9 cellular contexts compared by ENCODE assay signal in genomic region chr5:119309290-119309818, GRCh38. TPM values are rescaled to one million over a fixed set of nuclear protein-coding genes. Genes with fewer than 3 reads are reported as not detected.
DNase-seq lines count a peak whose midpoint lies in the region; ATAC-seq and TF ChIP-seq lines count a peak whose summit lies in the region.
"Had no signal": no experiment of that assay in that cellular context is flagged by ENCODE, and none has a peak within 500 bp of the region (broad histone marks: within the 10 kb centered on the region; RNA-seq: fewer than 3 reads in every experiment).

No MANE protein-coding gene starts in this region.

- H3K27ac ChIP-seq in transverse colon (peak overlapping the region in 3 of 4 donors; percentile 16 to 48 (median 23)), RWPE1 (no peak overlapping the region)
- H3K27ac ChIP-seq: lower lobe of right lung had no signal

- peak overlapping the region; percentile 95 for H3K27ac Mint-ChIP-seq in activated naive CD4-positive, alpha-beta T cell treated with anti-CD3 and anti-CD28 coated beads for 36 hours
- peak overlapping the region; percentile 100 for H3K27ac Mint-ChIP-seq in activated naive CD8-positive, alpha-beta T cell treated with anti-CD3 and anti-CD28 coated beads for 36 hours

- H3K9me3 ChIP-seq in transverse colon = no peaks in the 10 kb centered on the region
- H3K9me3 ChIP-seq: lower lobe of right lung had no signal

- H3K4me3 ChIP-seq in transverse colon = no peak overlapping the region
- H3K4me3 ChIP-seq: lower lobe of right lung had no signal

- no peak for DNase-seq in activated naive CD4-positive, alpha-beta T cell treated with anti-CD3 and anti-CD28 coated beads for 36 hours
- no peak for DNase-seq in activated naive CD4-positive, alpha-beta T cell treated with anti-CD3 and anti-CD28 coated beads, Interleukin-2, amount 50 U/mL, for 16 hours
- no peak for DNase-seq in activated naive CD8-positive, alpha-beta T cell treated with anti-CD3 and anti-CD28 coated beads for 36 hours
- DNase-seq in transverse colon (no peak), HPDE6-E6E7 (ENCODE audit: extremely low spot score) (no peak), RWPE1 (ENCODE audit: low spot score) (no peak), activated gamma-delta T cell treated with Interleukin-2 at 50 U/mL for 16 hours (no peak)
- DNase-seq: lower lobe of right lung had no signal

- peak; percentile 16 for ATAC-seq in HG03196 (IDR thresholded peaks at IDR 0.05; ENCODE audit: unreplicated experiment)

- POLR2A ChIA-PET in RWPE1 (lab: Yijun Ruan, JAX; ENCODE audit: low non-redundant PET) = no interaction called here

- peaks cover 33% of the 10 kb centered on the region for H3K36me3 Mint-ChIP-seq in activated naive CD4-positive, alpha-beta T cell treated with anti-CD3 and anti-CD28 coated beads for 36 hours (ENCODE audit: low read depth)
- H3K36me3 Mint-ChIP-seq in activated naive CD8-positive, alpha-beta T cell treated with anti-CD3 and anti-CD28 coated beads for 36 hours = peaks cover 46% of the 10 kb centered on the region

- H3K9me3 Mint-ChIP-seq in activated naive CD4-positive, alpha-beta T cell treated with anti-CD3 and anti-CD28 coated beads for 36 hours = no peaks in the 10 kb centered on the region
- H3K9me3 Mint-ChIP-seq in activated naive CD8-positive, alpha-beta T cell treated with anti-CD3 and anti-CD28 coated beads for 36 hours = no peaks in the 10 kb centered on the region

- no peaks in the 10 kb centered on the region for H3K27me3 ChIP-seq in transverse colon

- H3K4me1 Mint-ChIP-seq in activated naive CD4-positive, alpha-beta T cell treated with anti-CD3 and anti-CD28 coated beads for 36 hours (ENCODE audit: low read depth) = peaks cover 96% of the 10 kb centered on the region
- peaks cover 82% of the 10 kb centered on the region for H3K4me1 Mint-ChIP-seq in activated naive CD8-positive, alpha-beta T cell treated with anti-CD3 and anti-CD28 coated beads for 36 hours

- in situ Hi-C loops in transverse colon (cut with MboI; ENCODE audit: low pct_ligation_motif_present in 1 of 4, low pct_unique_long_range_greater_than_20kb in 1 of 4, low sequenced_read_pairs in 3 of 4) = no loop called here

- intact Hi-C loops in activated naive CD4-positive, alpha-beta T cell treated with anti-CD3 and anti-CD28 coated beads for 36 hours (cut with micrococcal nuclease) = loop anchor here (1.0 to 2.0 kb wide), 7 partner anchors 18 to 321 kb away; partner anchors contain the start of genes DMXL1 and DTWD2
- intact Hi-C loops in transverse colon (cut with DNase I; ENCODE audit: low total_unique reads) = no loop called here

- no peaks in the 10 kb centered on the region for H3K36me3 ChIP-seq in transverse colon
- H3K36me3 ChIP-seq: lower lobe of right lung had no signal

- no peaks in the 10 kb centered on the region for H3K27me3 Mint-ChIP-seq in activated naive CD4-positive, alpha-beta T cell treated with anti-CD3 and anti-CD28 coated beads for 36 hours (ENCODE audit: low read depth)
- no peaks in the 10 kb centered on the region for H3K27me3 Mint-ChIP-seq in activated naive CD8-positive, alpha-beta T cell treated with anti-CD3 and anti-CD28 coated beads for 36 hours

- no peak for TF ChIP-seq POLR2A in transverse colon (IDR thresholded peaks at IDR 0.05)

- CTCF ChIA-PET in activated naive CD4-positive, alpha-beta T cell treated with anti-CD3 and anti-CD28 coated beads for 36 hours (lab: Charles Lee) = interaction anchor here (7.4 kb wide), 1 partner anchor 102 kb away, joined by 71 read pairs; no protein-coding TSS in a partner anchor
- CTCF ChIA-PET in RWPE1 (lab: Yijun Ruan, JAX) = no interaction called here

- peak overlapping the region; percentile 21 for H3K4me3 Mint-ChIP-seq in activated naive CD4-positive, alpha-beta T cell treated with anti-CD3 and anti-CD28 coated beads for 36 hours
- peak overlapping the region; percentile 66 for H3K4me3 Mint-ChIP-seq in activated naive CD8-positive, alpha-beta T cell treated with anti-CD3 and anti-CD28 coated beads for 36 hours

- no peak for TF ChIP-seq EP300 in transverse colon (IDR thresholded peaks at IDR 0.05; ENCODE audit: low read depth)

- H3K4me1 ChIP-seq in transverse colon = peaks cover 0 to 23% (median 0%) of the 10 kb centered on the region in 4 donors

- no peak for TF ChIP-seq CTCF in transverse colon (IDR thresholded peaks at IDR 0.05)
- TF ChIP-seq CTCF in RWPE1 (conservative IDR thresholded peaks at IDR 0.05; ENCODE audit: low read depth) = no peak

- WGBS in transverse colon (ENCODE audit: low coverage in 1 of 2), 2 donors = 20 to 80% methylated on average over 2 to 4 of the region's 4 CpGs

RNA-seq across cellular contexts. Expression of gene TNFAIP8, which starts 46.5 kb away (rescaled TPM):
- 100 to 1,000 TPM; 141 to 142 TPM for total RNA-seq in activated naive CD4-positive, alpha-beta T cell treated with anti-CD3 and anti-CD28 coated beads for 36 hours
- 100 to 1,000 TPM; 176 to 178 TPM for total RNA-seq in activated naive CD8-positive, alpha-beta T cell treated with anti-CD3 and anti-CD28 coated beads for 36 hours
- 10 to 100 TPM in 3 of 4 donors, 1 to 10 TPM in 1; 9.8 to 28.1 (median 22.5) TPM for total RNA-seq in transverse colon

Comparison
In these comparisons a context has a peak if more than half of its experiments do, and no peak if none do; other contexts are left out.
1. RNA of gene TNFAIP8, which starts 46.5 kb away (total RNA-seq): 176 to 178 TPM in activated naive CD8-positive, alpha-beta T cell treated with anti-CD3 and anti-CD28 coated beads for 36 hours and 141 to 142 TPM in activated naive CD4-positive, alpha-beta T cell treated with anti-CD3 and anti-CD28 coated beads for 36 hours; 9.8 to 28.1 TPM in transverse colon; every median in the first group is over 4 times any median in the second.